7 cellular contexts compared by ENCODE assay signal in the genomic region with DNA sequence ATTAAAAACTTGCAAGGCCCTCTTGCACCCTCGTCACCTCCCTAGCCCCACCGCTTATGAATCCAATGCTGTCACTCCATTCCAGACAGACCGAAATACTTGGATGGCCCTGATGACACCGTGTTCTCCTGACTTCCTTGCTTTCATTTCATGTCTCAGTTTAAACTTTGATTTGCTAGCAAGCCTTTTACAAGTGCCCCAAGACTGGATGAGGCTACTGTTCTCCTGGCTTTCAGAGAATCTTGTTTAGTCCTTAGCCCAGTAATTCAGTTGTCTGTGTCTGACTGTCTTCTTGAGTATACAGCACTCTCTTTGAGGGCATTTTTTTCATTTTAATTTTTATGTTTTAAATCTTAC. TPM values are rescaled to one million over a fixed set of nuclear protein-coding genes. Genes with fewer than 3 reads are reported as not detected.
A peak's percentile ranks its signal among the peaks of the same experiment; 100 is the strongest.
DNase-seq lines count a peak whose midpoint lies in the region; ATAC-seq and TF ChIP-seq lines count a peak whose summit lies in the region.

No MANE protein-coding gene starts in this region.

- TF ChIP-seq CTCF in chondrocyte (IDR thresholded peaks at IDR 0.05), result no peak
- TF ChIP-seq CTCF in ovary (IDR thresholded peaks at IDR 0.05), result no peak

- H3K36me3 ChIP-seq in ovary, result no peaks in the 10 kb centered on the region

- no peaks in the 10 kb centered on the region for H3K27me3 ChIP-seq in ovary

- peak overlapping the region in 1 of 2 donors; percentile 65 for H3K27ac ChIP-seq in ovary

- DNase-seq in chondrocyte (ENCODE audit: low spot score) (no peak), ovary (no peak), RKO (ENCODE audit: low spot score) (no peak)
- no peak for DNase-seq in stimulated activated naive CD4-positive, alpha-beta T cell treated with Interleukin-2 at 50 U/mL for 16 hours (lab: John Stamatoyannopoulos, UW)

- no peaks in the 10 kb centered on the region for H3K9me3 Mint-ChIP-seq in chondrocyte (ENCODE audit: low read depth)

- no peak for TF ChIP-seq EP300 in ovary (IDR thresholded peaks at IDR 0.05)

- TF ChIP-seq POLR2A in ovary (IDR thresholded peaks at IDR 0.05), result no peak

- no peaks in the 10 kb centered on the region for H3K36me3 Mint-ChIP-seq in chondrocyte (ENCODE audit: low read depth)

- H3K27me3 Mint-ChIP-seq in chondrocyte (ENCODE audit: low read depth), result no peaks in the 10 kb centered on the region

- peak overlapping the region; percentile 62 for H3K4me3 Mint-ChIP-seq in chondrocyte (ENCODE audit: unreplicated experiment)

- H3K4me1 Mint-ChIP-seq in chondrocyte (ENCODE audit: low read depth), result peaks cover 39% of the 10 kb centered on the region

- WGBS in ovary, 3 donors, result 41 to 43% (median 41%) methylated on average over 4 of the region's 4 CpGs

- H3K4me1 ChIP-seq in ovary (ENCODE audit: insufficient read depth), result peaks cover 2% of the 10 kb centered on the region

- H3K4me3 ChIP-seq in ovary, result peak overlapping the region; percentile 8

- peak overlapping the region; percentile 74 for H3K27ac Mint-ChIP-seq in chondrocyte (ENCODE audit: unreplicated experiment)

- no peaks in the 10 kb centered on the region for H3K9me3 ChIP-seq in ovary

- ATAC-seq in GM19438 (IDR thresholded peaks at IDR 0.05; ENCODE audit: low read depth, unreplicated experiment), result peak; percentile 3
- ATAC-seq in HG03354 (IDR thresholded peaks at IDR 0.05; ENCODE audit: poor library complexity, severe bottlenecking, unreplicated experiment), result peak; percentile 14
- ATAC-seq in GM18517 (IDR thresholded peaks at IDR 0.05; ENCODE audit: unreplicated experiment), result no peak

- intact Hi-C loops in ovary (cut with DNase I), result loop anchor here in 2 of 4 donors (5.0 kb wide), 2 partner anchors 53 to 58 kb away; no protein-coding TSS in a partner anchor

RNA-seq across cellular contexts. Expression of a gene that starts 0.8 kb away (rescaled TPM):
- total RNA-seq in chondrocyte (8.3 to 29.7 TPM (median 10.8 TPM) in 3 replicates), ovary (10 to 100 TPM in 3 of 7 donors, 1 to 10 TPM in 4; 4.3 to 21.1 (median 9.5) TPM)
- polyA plus RNA-seq in ovary, result 10 to 100 TPM; 15.0 to 36.0 TPM

RNA-seq across cellular contexts. Expression of a gene that starts 30.2 kb away (rescaled TPM):
- total RNA-seq in chondrocyte (6.6 to 35.4 TPM (median 7.4 TPM) in 3 replicates), ovary (10 to 100 TPM in 6 of 7 donors, 1 to 10 TPM in 1; 7.3 to 30.7 (median 14.5) TPM)
- polyA plus RNA-seq in ovary, result 10 to 100 TPM; 32.9 to 40.7 TPM
